In genomic region chr12:121799842-121800693, GRCh38 we compare ENCODE assay signal across 8 cellular contexts. TPM values are rescaled to one million over a fixed set of nuclear protein-coding genes. Genes with fewer than 3 reads are reported as not detected.
DNase-seq lines count a peak whose midpoint lies in the region; ATAC-seq and TF ChIP-seq lines count a peak whose summit lies in the region.

No MANE protein-coding gene starts in this region.

- no peaks in the 10 kb centered on the region for H3K9me3 ChIP-seq in HAP-1
- no peaks in the 10 kb centered on the region for H3K9me3 ChIP-seq in duodenal mucosa (ENCODE audit: control insufficient read depth in 1 of 2, low read length in 2 of 2)
- H3K9me3 ChIP-seq in liver (ENCODE audit: control insufficient read depth in 4 of 4, low read length in 3 of 4) = no peaks in the 10 kb centered on the region

- under 1% methylated on average over 84 of the region's 84 CpGs for WGBS in liver

- in situ Hi-C loops in Caki2 (cut with HindIII; ENCODE audit: low pct_unique_long_range_greater_than_20kb, low sequenced_read_pairs) = no loop called here
- in situ Hi-C loops in HAP-1 (cut with MboI; ENCODE audit: low sequenced_read_pairs) = loop anchor here (5.0 kb wide), 1 partner anchor 87 kb away; the partner anchor contains the start of gene PSMD9

- H3K27me3 ChIP-seq in HAP-1 (ENCODE audit: low read depth) (no peaks in the 10 kb centered on the region), duodenal mucosa (ENCODE audit: control insufficient read depth in 1 of 2, insufficient read depth in 2 of 2, low read length in 2 of 2) (no peaks in the 10 kb centered on the region), liver (ENCODE audit: control insufficient read depth in 4 of 4, insufficient read depth in 4 of 4, low read length in 3 of 4) (no peaks in the 10 kb centered on the region)

- H3K4me1 ChIP-seq in HAP-1 (peaks cover 35% of the 10 kb centered on the region), duodenal mucosa (ENCODE audit: control insufficient read depth in 1 of 2, insufficient read depth in 2 of 2, low read length in 2 of 2) (peaks cover 38% of the 10 kb centered on the region in 2 donors), liver (ENCODE audit: control insufficient read depth in 4 of 4, insufficient read depth in 4 of 4, low read length in 3 of 4) (peaks cover 6 to 47% (median 40%) of the 10 kb centered on the region in 4 donors)

- H3K36me3 ChIP-seq in HAP-1 (replicated peaks) (peaks cover 52% of the 10 kb centered on the region), duodenal mucosa (ENCODE audit: control insufficient read depth in 1 of 2, insufficient read depth in 2 of 2, low read length in 2 of 2) (peaks cover 6 to 7% of the 10 kb centered on the region in 2 donors), liver (ENCODE audit: control insufficient read depth in 4 of 4, insufficient read depth in 3 of 4, low read depth in 1 of 4, low read length in 3 of 4) (peaks cover 0 to 2% (median 0%) of the 10 kb centered on the region in 4 donors)

- peak overlapping the region; percentile 74 for H3K4me3 ChIP-seq in HAP-1
- H3K4me3 ChIP-seq in duodenal mucosa (ENCODE audit: low read depth in 1 of 2, low read length in 2 of 2) = peak overlapping the region; percentile 68 to 87
- peak overlapping the region; percentile 66 to 93 (median 89) for H3K4me3 ChIP-seq in liver (ENCODE audit: low read depth in 1 of 3, low read length in 3 of 3)

- peak overlapping the region; percentile 100 for H3K27ac ChIP-seq in duodenal mucosa (ENCODE audit: low read depth, low read length)
- peak overlapping the region; percentile 98 to 100 for H3K27ac ChIP-seq in liver (ENCODE audit: low read depth in 1 of 2, low read length in 2 of 2)

- ATAC-seq in HG03378 (IDR thresholded peaks at IDR 0.05; ENCODE audit: unreplicated experiment) = no peak

- no peak for TF ChIP-seq RAD21 in liver (IDR thresholded peaks at IDR 0.05)

- H3K9ac ChIP-seq in duodenal mucosa (ENCODE audit: low read depth in 1 of 2, low read length in 2 of 2) = peak overlapping the region; percentile 77 to 98
- H3K9ac ChIP-seq in liver (ENCODE audit: low read depth in 1 of 2, low read length in 2 of 2) = peak overlapping the region; percentile 37 to 83

- TF ChIP-seq CTCF in liver (IDR thresholded peaks at IDR 0.05; ENCODE audit: low read depth, low read length, missing input control) = no peak

- peak; percentile 95 for DNase-seq in Caki2 (ENCODE audit: low read depth)
- peak; percentile 74 to 87 for DNase-seq in HAP-1 (ENCODE audit: low spot score in 2 of 2)
- peak; percentile 59 to 76 for DNase-seq in NCI-H446 (lab: John Stamatoyannopoulos, UW)
- peak; percentile 61 to 74 for DNase-seq in activated CD4-positive, alpha-beta T cell treated with anti-CD3 and anti-CD28 coated beads, Interleukin-2, amount 50 U/mL, for 24 hours (ENCODE audit: low read depth in 1 of 2, low spot score in 1 of 2)
- DNase-seq in stimulated activated CD4-positive, alpha-beta T cell treated with anti-CD3 and anti-CD28 coated beads, Interleukin-4, amount 100 ng/mL, for 1 hour = peak; percentile 87

TF ChIP-seq in liver, 16 proteins besides CTCF, POLR2A, EP300 and RAD21:
- TF ChIP-seq RXRA (IDR thresholded peaks at IDR 0.05) (peak in 1 of 2 donors; percentile 34), GABPA (IDR thresholded peaks at IDR 0.05 in 1 of 2, conservative IDR thresholded peaks at IDR 0.05 in 1 of 2) (no peak), TAF1 (conservative IDR thresholded peaks at IDR 0.05) (no peak), EGR1 (IDR thresholded peaks at IDR 0.05; ENCODE audit: low read depth in 2 of 2) (peak; percentile 39 to 83), REST (IDR thresholded peaks at IDR 0.05) (peak; percentile 29), YY1 (IDR thresholded peaks at IDR 0.05) (peak; percentile 56), HNF4A (conservative IDR thresholded peaks at IDR 0.05) (peak; percentile 12 to 23), JUND (IDR thresholded peaks at IDR 0.05) (peak; percentile 30 to 36), ZBTB33 (IDR thresholded peaks at IDR 0.05) (no peak), FOXA2 (IDR thresholded peaks at IDR 0.05) (no peak), FOXA1 (IDR thresholded peaks at IDR 0.05) (no peak), HNF4G (IDR thresholded peaks at IDR 0.05) (no peak), NR2F2 (IDR thresholded peaks at IDR 0.05) (no peak), ATF3 (IDR thresholded peaks at IDR 0.05) (peak; percentile 41), SP1 (IDR thresholded peaks at IDR 0.05) (peak; percentile 37)

RNA-seq across cellular contexts. Expression of gene SETD1B, which starts 3.7 kb away (rescaled TPM):
- 0.61 and 3.4 TPM in 2 replicates for total RNA-seq in Caki2 (2014; rRNA removed; shearing (Covaris generic); ENCODE audit: low replicate concordance)
- 1 to 10 TPM; 4.3 to 7.9 TPM for total RNA-seq in liver
- 1 to 10 TPM; 1.8 to 5.8 TPM for polyA plus RNA-seq in liver

RNA-seq across cellular contexts. Expression of gene RHOF, which starts 6.6 kb away (rescaled TPM):
- 54.8 and 81.4 TPM in 2 replicates for total RNA-seq in Caki2 (2014; rRNA removed; shearing (Covaris generic); ENCODE audit: low replicate concordance)
- total RNA-seq in liver = 1 to 10 TPM; 5.9 to 7.0 TPM
- 1 to 10 TPM in 1 of 2 donors, under 1 TPM in 1; 0.97 to 1.1 TPM for polyA plus RNA-seq in liver

RNA-seq across cellular contexts. Expression of gene HPD, which starts 58.6 kb away (rescaled TPM):
- 12.7 and 13.4 TPM in 2 replicates for total RNA-seq in Caki2 (2014; rRNA removed; shearing (Covaris generic); ENCODE audit: low replicate concordance)
- total RNA-seq in liver = 100 to 1,000 TPM in 1 of 2 donors, 10 to 100 TPM in 1; 31.3 to 620 TPM
- 100 to 1,000 TPM; 397 to 812 TPM for polyA plus RNA-seq in liver
